In the genomic region with DNA sequence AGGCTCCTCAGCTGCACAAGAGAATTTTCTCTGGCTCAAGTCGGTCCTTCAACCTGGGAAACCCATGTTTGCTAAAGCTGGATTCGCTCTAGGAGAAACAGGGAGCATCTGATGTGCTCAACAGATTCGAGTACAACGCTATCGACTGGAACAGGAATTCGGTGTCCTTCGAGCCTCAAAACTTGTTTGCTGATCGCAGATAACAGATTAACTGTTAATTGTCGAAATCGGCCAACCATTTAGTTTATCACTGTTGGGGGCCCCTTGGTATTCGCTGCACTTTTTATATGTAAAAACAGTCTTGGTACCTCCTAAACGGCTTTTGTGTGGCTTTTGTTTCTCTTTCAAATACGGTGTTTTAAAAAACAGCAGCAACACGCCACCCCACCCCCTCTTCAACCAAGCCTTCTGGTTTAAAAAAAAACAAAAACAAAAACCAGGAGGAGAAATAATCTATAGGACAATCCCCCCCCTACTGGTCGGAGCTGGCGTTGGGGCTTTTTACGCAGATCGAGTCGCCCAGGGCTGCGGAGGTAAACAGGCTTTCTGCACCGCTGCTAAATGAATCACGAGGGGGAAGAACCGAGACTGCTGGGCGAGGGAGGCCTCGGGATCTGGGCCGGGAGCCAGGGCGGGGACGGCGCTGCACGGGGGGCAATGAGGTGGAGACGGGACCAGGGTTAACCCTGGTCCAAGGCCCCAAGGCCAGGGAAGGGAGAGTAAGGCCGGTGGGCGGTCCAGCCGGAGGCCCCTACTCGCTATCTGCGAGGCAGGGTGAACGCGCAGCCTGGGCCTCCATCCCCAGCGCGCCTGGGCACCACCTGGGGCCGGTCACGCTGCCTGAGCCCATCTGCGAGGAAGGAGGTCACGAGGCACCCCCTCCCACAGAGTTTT, we compare ENCODE assay signal across 1 cellular context.
TF ChIP-seq lines count a peak whose summit lies in the region.

No MANE protein-coding gene starts in this region.

TF ChIP-seq in WTC11, 78 proteins besides CTCF, POLR2A, EP300 and RAD21 (continued from another document):
- TF ChIP-seq, protein P1, sequence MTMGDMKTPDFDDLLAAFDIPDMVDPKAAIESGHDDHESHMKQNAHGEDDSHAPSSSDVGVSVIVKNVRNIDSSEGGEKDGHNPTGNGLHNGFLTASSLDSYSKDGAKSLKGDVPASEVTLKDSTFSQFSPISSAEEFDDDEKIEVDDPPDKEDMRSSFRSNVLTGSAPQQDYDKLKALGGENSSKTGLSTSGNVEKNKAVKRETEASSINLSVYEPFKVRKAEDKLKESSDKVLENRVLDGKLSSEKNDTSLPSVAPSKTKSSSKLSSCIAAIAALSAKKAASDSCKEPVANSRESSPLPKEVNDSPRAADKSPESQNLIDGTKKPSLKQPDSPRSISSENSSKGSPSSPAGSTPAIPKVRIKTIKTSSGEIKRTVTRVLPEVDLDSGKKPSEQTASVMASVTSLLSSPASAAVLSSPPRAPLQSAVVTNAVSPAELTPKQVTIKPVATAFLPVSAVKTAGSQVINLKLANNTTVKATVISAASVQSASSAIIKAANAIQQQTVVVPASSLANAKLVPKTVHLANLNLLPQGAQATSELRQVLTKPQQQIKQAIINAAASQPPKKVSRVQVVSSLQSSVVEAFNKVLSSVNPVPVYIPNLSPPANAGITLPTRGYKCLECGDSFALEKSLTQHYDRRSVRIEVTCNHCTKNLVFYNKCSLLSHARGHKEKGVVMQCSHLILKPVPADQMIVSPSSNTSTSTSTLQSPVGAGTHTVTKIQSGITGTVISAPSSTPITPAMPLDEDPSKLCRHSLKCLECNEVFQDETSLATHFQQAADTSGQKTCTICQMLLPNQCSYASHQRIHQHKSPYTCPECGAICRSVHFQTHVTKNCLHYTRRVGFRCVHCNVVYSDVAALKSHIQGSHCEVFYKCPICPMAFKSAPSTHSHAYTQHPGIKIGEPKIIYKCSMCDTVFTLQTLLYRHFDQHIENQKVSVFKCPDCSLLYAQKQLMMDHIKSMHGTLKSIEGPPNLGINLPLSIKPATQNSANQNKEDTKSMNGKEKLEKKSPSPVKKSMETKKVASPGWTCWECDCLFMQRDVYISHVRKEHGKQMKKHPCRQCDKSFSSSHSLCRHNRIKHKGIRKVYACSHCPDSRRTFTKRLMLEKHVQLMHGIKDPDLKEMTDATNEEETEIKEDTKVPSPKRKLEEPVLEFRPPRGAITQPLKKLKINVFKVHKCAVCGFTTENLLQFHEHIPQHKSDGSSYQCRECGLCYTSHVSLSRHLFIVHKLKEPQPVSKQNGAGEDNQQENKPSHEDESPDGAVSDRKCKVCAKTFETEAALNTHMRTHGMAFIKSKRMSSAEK (CRISPR knock-in tag; IDR thresholded peaks at IDR 0.05; ENCODE audit: borderline replicate concordance), result no peak
- TF ChIP-seq SP1 (CRISPR knock-in tag; conservative IDR thresholded peaks at IDR 0.05) (no peak), ZNF416 (CRISPR knock-in tag; IDR thresholded peaks at IDR 0.05) (no peak), ZNF219 (CRISPR knock-in tag; IDR thresholded peaks at IDR 0.05; ENCODE audit: borderline replicate concordance) (no peak)
